ENCODE assay signal across 21 cellular contexts in the genomic region with DNA sequence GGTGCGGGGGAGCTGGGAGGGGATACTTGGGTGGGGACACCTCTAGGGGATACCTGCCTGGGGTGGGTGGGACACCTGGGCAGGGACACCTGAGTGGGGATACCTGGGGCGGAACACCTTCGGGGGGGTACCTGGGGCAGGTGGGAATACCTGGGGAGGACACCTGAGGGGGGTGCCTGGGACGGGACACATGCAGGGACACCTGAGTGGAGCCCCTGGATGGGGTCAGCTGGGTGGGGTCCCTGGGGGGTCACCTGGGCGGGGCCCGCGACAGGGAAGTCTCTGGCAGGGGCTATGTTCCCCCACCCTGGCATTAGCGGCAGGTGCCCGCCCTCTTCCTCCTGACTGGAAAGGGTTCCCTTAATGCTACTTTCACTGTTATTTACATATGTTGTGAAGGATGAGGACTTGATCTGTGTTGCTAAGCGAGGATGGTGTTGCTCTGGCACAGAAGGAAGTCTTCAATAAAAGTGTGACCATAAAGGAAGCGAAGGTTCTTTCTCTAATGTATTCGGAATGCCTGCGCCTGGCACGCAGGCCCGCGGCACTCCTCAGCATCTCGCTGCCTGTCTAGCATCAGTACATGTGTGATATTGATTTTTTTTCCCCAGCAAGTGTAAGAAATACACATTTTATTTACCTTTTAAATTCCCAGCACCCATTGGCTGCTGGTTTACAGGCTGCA.
"Had no signal": no experiment of that assay in that cellular context is flagged by ENCODE, and none has a peak within 500 bp of the region (broad histone marks: within the 10 kb centered on the region; RNA-seq: fewer than 3 reads in every experiment).

No MANE protein-coding gene starts in this region.

- H3K36me3 Mint-ChIP-seq: stimulated activated effector memory CD8-positive, alpha-beta T cell treated with anti-CD3 and anti-CD28 coated beads, Interleukin-12 subunit alpha, Interleukin-12 subunit beta, amount 100 ng/mL, for 72 hours had no signal

- H3K4me3 ChIP-seq: ascending aorta, ovary, right lobe of liver, smooth muscle cell, thoracic aorta, upper lobe of left lung had no signal

- H3K4me1 Mint-ChIP-seq: activated CD4-positive, alpha-beta T cell treated with anti-CD3 and anti-CD28 coated beads, Interleukin-2, amount 10 ng/mL, durations not matched to agents 7 days and 5 days had no signal

- H3K4me3 Mint-ChIP-seq: activated CD4-positive, alpha-beta T cell treated with anti-CD3 and anti-CD28 coated beads, Interleukin-2, amount 10 ng/mL, durations not matched to agents 7 days and 5 days; neural crest cell; stimulated activated effector memory CD8-positive, alpha-beta T cell treated with anti-CD3 and anti-CD28 coated beads, Interleukin-12 subunit alpha, Interleukin-12 subunit beta, amount 100 ng/mL, for 72 hours had no signal

- DNase-seq: activated CD4-positive, alpha-beta T cell treated with anti-CD3 and anti-CD28 coated beads, Interleukin-2, amount 10 ng/mL, durations not matched to agents 7 days and 5 days; activated CD8-positive, alpha-beta memory T cell treated with anti-CD3 and anti-CD28 coated beads for 24 hours; activated CD8-positive, alpha-beta memory T cell treated with anti-CD3 and anti-CD28 coated beads, Interleukin-2, amount 50 U/mL, for 48 hours; activated effector memory CD4-positive, alpha-beta T cell treated with Interleukin-2 at 50 U/mL for 16 hours; activated naive CD4-positive, alpha-beta T cell treated with anti-CD3 and anti-CD28 coated beads, Interleukin-2, amount 50 U/mL, for 16 hours; activated T-cell treated with anti-CD3 and anti-CD28 coated beads, Interleukin-2, amount 50 U/mL, for 48 hours; cerebellar nuclear complex; effector CD4-positive, alpha-beta T cell; islet precursor cell; mammary epithelial cell; stimulated activated CD4-positive, alpha-beta T cell treated with anti-CD3 and anti-CD28 coated beads, Interleukin-4, amount 100 ng/mL, for 24 hours; T1000; upper lobe of left lung had no signal

- H3K27me3 ChIP-seq: ascending aorta, ovary, right lobe of liver, upper lobe of left lung had no signal

- H3K27ac Mint-ChIP-seq: activated CD4-positive, alpha-beta T cell treated with anti-CD3 and anti-CD28 coated beads, Interleukin-2, amount 10 ng/mL, durations not matched to agents 7 days and 5 days; stimulated activated effector memory CD8-positive, alpha-beta T cell treated with anti-CD3 and anti-CD28 coated beads, Interleukin-12 subunit alpha, Interleukin-12 subunit beta, amount 100 ng/mL, for 72 hours had no signal

- H3K4me1 ChIP-seq: ascending aorta, right lobe of liver had no signal

- H3K27me3 Mint-ChIP-seq: activated CD4-positive, alpha-beta T cell treated with anti-CD3 and anti-CD28 coated beads, Interleukin-2, amount 10 ng/mL, durations not matched to agents 7 days and 5 days had no signal

- H3K36me3 ChIP-seq: ascending aorta, ovary, right lobe of liver, thoracic aorta, upper lobe of left lung had no signal

- H3K27ac ChIP-seq: ascending aorta, ovary, right lobe of liver, thoracic aorta, upper lobe of left lung had no signal

- H3K9me3 ChIP-seq: ascending aorta, ovary, right lobe of liver, thoracic aorta, upper lobe of left lung had no signal

- H3K9me3 Mint-ChIP-seq: activated CD4-positive, alpha-beta T cell treated with anti-CD3 and anti-CD28 coated beads, Interleukin-2, amount 10 ng/mL, durations not matched to agents 7 days and 5 days; neural crest cell; stimulated activated effector memory CD8-positive, alpha-beta T cell treated with anti-CD3 and anti-CD28 coated beads, Interleukin-12 subunit alpha, Interleukin-12 subunit beta, amount 100 ng/mL, for 72 hours had no signal

- ATAC-seq: activated CD4-positive, CD25-positive, alpha-beta regulatory T cell treated with anti-CD3 and anti-CD28 coated beads, Interleukin-2, amount 50 U/mL, for 24 hours; right lobe of liver; stimulated activated effector memory CD8-positive, alpha-beta T cell treated with anti-CD3 and anti-CD28 coated beads, Interleukin-12 subunit alpha, Interleukin-12 subunit beta, amount 100 ng/mL, for 72 hours had no signal
